Comparison of ENCODE assay signal across 26 cellular contexts in genomic region chr3:134713673-134714072, GRCh38.
"Had no signal": no experiment of that assay in that cellular context is flagged by ENCODE, and none has a peak within 500 bp of the region (broad histone marks: within the 10 kb centered on the region; RNA-seq: fewer than 3 reads in every experiment).

No MANE protein-coding gene starts in this region.

- H3K4me3 Mint-ChIP-seq: activated B cell treated with CpG ODN at 0.5 μM for 24 hours; activated T-cell treated with anti-CD3 and anti-CD28 coated beads, Interleukin-2, amount 50 U/mL, for 72 hours; endodermal cell; natural killer cell; T-helper 17 cell had no signal

- H3K27ac ChIP-seq: breast epithelium, esophagus muscularis mucosa, foreskin keratinocyte, heart left ventricle, left lung, lower lobe of right lung, right lobe of liver, suprapubic skin, tibial artery, upper lobe of right lung had no signal

- ATAC-seq: activated naive CD4-positive, alpha-beta T cell treated with anti-CD3 and anti-CD28 coated beads, Interleukin-2, amount 50 U/mL, for 72 hours; activated T-cell treated with anti-CD3 and anti-CD28 coated beads, Interleukin-2, amount 50 U/mL, for 72 hours; foreskin keratinocyte; heart left ventricle; left lung; lower lobe of right lung; natural killer cell; right lobe of liver; T-helper 17 cell; upper lobe of right lung had no signal

- H3K36me3 Mint-ChIP-seq: activated naive CD4-positive, alpha-beta T cell treated with anti-CD3 and anti-CD28 coated beads, Interleukin-2, amount 50 U/mL, for 72 hours; natural killer cell had no signal

- H3K4me1 ChIP-seq: breast epithelium, foreskin keratinocyte, left lung, lower lobe of right lung, right lobe of liver, upper lobe of right lung had no signal

- H3K4me1 Mint-ChIP-seq: endodermal cell, natural killer cell, T-helper 17 cell had no signal

- H3K27ac Mint-ChIP-seq: activated B cell treated with CpG ODN at 0.5 μM for 24 hours; activated naive CD4-positive, alpha-beta T cell treated with anti-CD3 and anti-CD28 coated beads, Interleukin-2, amount 50 U/mL, for 72 hours; activated T-cell treated with anti-CD3 and anti-CD28 coated beads, Interleukin-2, amount 50 U/mL, for 72 hours; endodermal cell; natural killer cell; T-helper 17 cell had no signal

- H3K36me3 ChIP-seq: breast epithelium, esophagus muscularis mucosa, heart left ventricle, left lung, lower lobe of right lung, right lobe of liver, suprapubic skin, tibial artery, upper lobe of right lung had no signal

- H3K9me3 Mint-ChIP-seq: activated B cell treated with CpG ODN at 0.5 μM for 24 hours; activated naive CD4-positive, alpha-beta T cell treated with anti-CD3 and anti-CD28 coated beads, Interleukin-2, amount 50 U/mL, for 72 hours; activated T-cell treated with anti-CD3 and anti-CD28 coated beads, Interleukin-2, amount 50 U/mL, for 72 hours; endodermal cell; natural killer cell had no signal

- DNase-seq: activated B cell treated with CpG ODN at 0.5 μM for 24 hours; activated CD4-positive, alpha-beta T cell treated with anti-CD3 and anti-CD28 coated beads, Interleukin-2, amount 50 U/mL, for 1 hour; activated naive CD4-positive, alpha-beta T cell; activated T-cell treated with anti-CD3 and anti-CD28 coated beads for 4 hours; activated T-cell treated with anti-CD3 and anti-CD28 coated beads, Interleukin-2, amount 50 U/mL, for 72 hours; central memory CD4-positive, alpha-beta T cell; endodermal cell; foreskin keratinocyte; heart left ventricle; left lung; lower lobe of right lung; mesendoderm; natural killer cell; right lobe of liver; stimulated activated CD4-positive, alpha-beta T cell treated with anti-CD3 and anti-CD28 coated beads, Interleukin-12 subunit alpha, Interleukin-12 subunit beta, amount 100 ng/mL, for 4 hours; stimulated activated CD4-positive, alpha-beta T cell treated with anti-CD3 and anti-CD28 coated beads, Interleukin-4, amount 100 ng/mL, for 4 hours; stimulated activated CD8-positive, alpha-beta memory T cell treated with anti-CD3 and anti-CD28 coated beads, Interleukin-4, amount 100 ng/mL, for 48 hours; stimulated activated naive CD4-positive, alpha-beta T cell; T-helper 17 cell; T1000; tibial artery; upper lobe of right lung had no signal

- H3K27me3 Mint-ChIP-seq: activated B cell treated with CpG ODN at 0.5 μM for 24 hours had no signal

- H3K27me3 ChIP-seq: breast epithelium, esophagus muscularis mucosa, foreskin keratinocyte, heart left ventricle, left lung, right lobe of liver, suprapubic skin, tibial artery, upper lobe of right lung had no signal

- H3K9me3 ChIP-seq: breast epithelium, esophagus muscularis mucosa, heart left ventricle, left lung, lower lobe of right lung, right lobe of liver, suprapubic skin, tibial artery, upper lobe of right lung had no signal

- H3K4me3 ChIP-seq: breast epithelium, esophagus muscularis mucosa, heart left ventricle, left lung, lower lobe of right lung, right lobe of liver, suprapubic skin, tibial artery, upper lobe of right lung had no signal
